In genomic region chr17:80738406-80738805, GRCh38 we compare ENCODE assay signal across 15 cellular contexts.
DNase-seq lines count a peak whose midpoint lies in the region; ATAC-seq and TF ChIP-seq lines count a peak whose summit lies in the region.
"Had no signal": no experiment of that assay in that cellular context is flagged by ENCODE, and none has a peak within 500 bp of the region (broad histone marks: within the 10 kb centered on the region; RNA-seq: fewer than 3 reads in every experiment).

No MANE protein-coding gene starts in this region.

- POLR2A ChIA-PET in PC-9 (lab: Charles Lee; ENCODE audit: unreplicated experiment): no interaction called here

- peaks cover 21% of the 10 kb centered on the region for H3K36me3 Mint-ChIP-seq in activated T-cell treated with anti-CD3 and anti-CD28 coated beads, Interleukin-2, amount 50 U/mL, for 4 hours (ENCODE audit: insufficient read depth)
- peaks cover 56% of the 10 kb centered on the region for H3K36me3 Mint-ChIP-seq in activated naive CD8-positive, alpha-beta T cell treated with anti-CD3 and anti-CD28 coated beads for 36 hours
- H3K36me3 Mint-ChIP-seq in stimulated activated memory B cell treated with anti-CD40 and anti-IgM and Interleukin-4, amounts not matched to agents 10 μg/mL and 1 μg/mL and 100 μg/mL, for 72 hours: peaks cover 55% of the 10 kb centered on the region

- no peak overlapping the region for H2AFZ ChIP-seq in PC-9

- no peak for DNase-seq in activated T-cell treated with anti-CD3 and anti-CD28 coated beads, Interleukin-2, amount 50 U/mL, for 4 hours
- DNase-seq in activated T-cell treated with anti-CD3 and anti-CD28 coated beads for 4 hours (no peak), NAMALWA (ENCODE audit: low spot score) (peak; percentile 50), PC-9 (no peak), NCI-H774 (lab: John Stamatoyannopoulos, UW) (no peak), SHP77 treated with DMSO at 0.1 percent for 48 hours (lab: John Stamatoyannopoulos, UW) (no peak)
- DNase-seq in activated naive CD8-positive, alpha-beta T cell treated with anti-CD3 and anti-CD28 coated beads for 36 hours: no peak
- DNase-seq: activated CD4-positive, alpha-beta T cell treated with anti-CD3 and anti-CD28 coated beads for 48 hours; activated gamma-delta T cell treated with Interleukin-2 at 50 U/mL for 16 hours; NCI-H1105 treated with DMSO at 0.1 percent for 48 hours; NCI-H510A; stimulated activated CD4-positive, alpha-beta T cell treated with anti-CD3 and anti-CD28 coated beads, Interleukin-1b, Interleukin-23, amount 100 ng/mL, for 48 hours had no signal

- no TSS peak for BruUV-seq in PC-9 (replicated peaks; lab: Mats Ljungman, UMichigan)

- no peaks in the 10 kb centered on the region for H3K36me3 ChIP-seq in PC-9 (ENCODE audit: low read depth)

- no peaks in the 10 kb centered on the region for H3K9me3 Mint-ChIP-seq in activated T-cell treated with anti-CD3 and anti-CD28 coated beads, Interleukin-2, amount 50 U/mL, for 4 hours
- peaks cover 2% of the 10 kb centered on the region for H3K9me3 Mint-ChIP-seq in activated naive CD8-positive, alpha-beta T cell treated with anti-CD3 and anti-CD28 coated beads for 36 hours
- no peaks in the 10 kb centered on the region for H3K9me3 Mint-ChIP-seq in stimulated activated memory B cell treated with anti-CD40 and anti-IgM and Interleukin-4, amounts not matched to agents 10 μg/mL and 1 μg/mL and 100 μg/mL, for 72 hours

- peaks cover 58% of the 10 kb centered on the region for H3K4me1 Mint-ChIP-seq in activated T-cell treated with anti-CD3 and anti-CD28 coated beads, Interleukin-2, amount 50 U/mL, for 4 hours (ENCODE audit: low read depth)
- peaks cover 62% of the 10 kb centered on the region for H3K4me1 Mint-ChIP-seq in activated naive CD8-positive, alpha-beta T cell treated with anti-CD3 and anti-CD28 coated beads for 36 hours
- peaks cover 41% of the 10 kb centered on the region for H3K4me1 Mint-ChIP-seq in stimulated activated memory B cell treated with anti-CD40 and anti-IgM and Interleukin-4, amounts not matched to agents 10 μg/mL and 1 μg/mL and 100 μg/mL, for 72 hours

- CTCF ChIA-PET in PC-9 (lab: Charles Lee): no interaction called here

- no peaks in the 10 kb centered on the region for H3K9me2 ChIP-seq in PC-9 (ENCODE audit: insufficient read depth)

- ATAC-seq in activated T-cell treated with anti-CD3 and anti-CD28 coated beads, Interleukin-2, amount 50 U/mL, for 4 hours: no peak
- peak; percentile 58 for ATAC-seq in stimulated activated memory B cell treated with anti-CD40 and anti-IgM and Interleukin-4, amounts not matched to agents 10 μg/mL and 1 μg/mL and 100 μg/mL, for 72 hours
- ATAC-seq: esophagus mucosa had no signal

- H3K4me3 Mint-ChIP-seq in activated T-cell treated with anti-CD3 and anti-CD28 coated beads, Interleukin-2, amount 50 U/mL, for 4 hours: peak overlapping the region; percentile 22
- no peak overlapping the region for H3K4me3 Mint-ChIP-seq in activated naive CD8-positive, alpha-beta T cell treated with anti-CD3 and anti-CD28 coated beads for 36 hours
- peak overlapping the region; percentile 32 for H3K4me3 Mint-ChIP-seq in stimulated activated memory B cell treated with anti-CD40 and anti-IgM and Interleukin-4, amounts not matched to agents 10 μg/mL and 1 μg/mL and 100 μg/mL, for 72 hours

- peak overlapping the region; percentile 77 for H3K27ac Mint-ChIP-seq in activated naive CD8-positive, alpha-beta T cell treated with anti-CD3 and anti-CD28 coated beads for 36 hours
- H3K27ac Mint-ChIP-seq in stimulated activated memory B cell treated with anti-CD40 and anti-IgM and Interleukin-4, amounts not matched to agents 10 μg/mL and 1 μg/mL and 100 μg/mL, for 72 hours: peak overlapping the region; percentile 89
- H3K27ac Mint-ChIP-seq: progenitor cell of endocrine pancreas had no signal

- TF ChIP-seq CTCF in PC-9 (conservative IDR thresholded peaks at IDR 0.05): no peak

- no peaks in the 10 kb centered on the region for H3K9me3 ChIP-seq in PC-9 (ENCODE audit: insufficient read depth, low read depth)

- H3K4me3 ChIP-seq in PC-9: no peak overlapping the region

- H3K79me2 ChIP-seq in PC-9 (ENCODE audit: low read depth): no peaks in the 10 kb centered on the region

- no peaks in the 10 kb centered on the region; the same call in 1 of the 2 replicates for H4K20me1 ChIP-seq in PC-9 (ENCODE audit: insufficient read depth)

- H3K27ac ChIP-seq in PC-9: no peak overlapping the region

- H3K4me2 ChIP-seq in PC-9: no peak overlapping the region

- intact Hi-C loops in PC-9 (cut with micrococcal nuclease; ENCODE audit: unreplicated experiment): no loop called here

- no peaks in the 10 kb centered on the region for H3F3A ChIP-seq in PC-9 (ENCODE audit: insufficient read depth, low read depth)

- no peaks in the 10 kb centered on the region for H3K27me3 ChIP-seq in PC-9 (ENCODE audit: insufficient read depth, low read depth)

- H3K27me3 Mint-ChIP-seq in activated T-cell treated with anti-CD3 and anti-CD28 coated beads, Interleukin-2, amount 50 U/mL, for 4 hours (ENCODE audit: low read depth): no peaks in the 10 kb centered on the region
- no peaks in the 10 kb centered on the region for H3K27me3 Mint-ChIP-seq in activated naive CD8-positive, alpha-beta T cell treated with anti-CD3 and anti-CD28 coated beads for 36 hours
- H3K27me3 Mint-ChIP-seq in stimulated activated memory B cell treated with anti-CD40 and anti-IgM and Interleukin-4, amounts not matched to agents 10 μg/mL and 1 μg/mL and 100 μg/mL, for 72 hours: no peaks in the 10 kb centered on the region
- H3K27me3 Mint-ChIP-seq: progenitor cell of endocrine pancreas had no signal

- no peaks in the 10 kb centered on the region for H3K4me1 ChIP-seq in PC-9 (replicated peaks; ENCODE audit: insufficient read depth)
